In the genomic region with DNA sequence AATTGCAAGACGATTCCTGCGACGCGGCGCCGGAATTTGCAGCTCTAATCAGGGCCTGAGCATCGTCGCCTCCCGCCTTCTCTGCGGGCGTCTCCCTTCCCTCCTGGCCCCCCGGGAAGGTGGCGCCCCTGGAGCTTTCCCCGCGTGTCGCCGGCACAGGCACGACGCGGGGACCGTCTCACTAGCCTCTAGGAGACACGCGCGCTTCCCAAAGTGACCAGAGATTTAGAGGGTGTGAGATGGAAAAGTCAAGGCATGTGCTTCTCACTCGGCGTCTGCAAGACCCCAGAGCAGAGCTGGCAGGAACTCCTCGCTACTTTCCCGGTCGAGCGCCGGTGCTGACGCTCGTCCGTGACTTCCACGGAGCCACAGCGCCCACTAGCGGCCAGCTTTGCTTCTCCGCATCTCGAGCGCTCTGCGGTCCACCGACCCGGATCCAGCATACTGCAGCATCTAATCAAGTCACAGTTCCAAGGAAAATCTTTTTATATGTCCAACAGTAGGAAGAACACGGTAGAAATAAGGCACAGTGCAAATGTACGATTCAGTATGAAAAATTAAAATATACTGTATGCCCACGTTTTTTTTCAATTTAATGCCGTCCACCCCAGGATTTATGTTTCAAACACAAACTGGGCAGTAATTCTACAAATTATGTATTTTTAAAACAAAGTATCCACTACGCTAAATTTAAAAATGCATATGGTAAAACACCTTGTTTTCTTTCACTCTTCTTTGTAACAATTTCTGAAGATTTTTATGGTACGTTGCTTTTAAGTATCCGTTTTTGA, we compare ENCODE assay signal across 8 cellular contexts. TPM values are rescaled to one million over a fixed set of nuclear protein-coding genes. Genes with fewer than 3 reads are reported as not detected.
DNase-seq lines count a peak whose midpoint lies in the region; ATAC-seq and TF ChIP-seq lines count a peak whose summit lies in the region.

No MANE protein-coding gene starts in this region.

- no peaks in the 10 kb centered on the region for H3K4me1 Mint-ChIP-seq in Calu3 (ENCODE audit: low read depth, unreplicated experiment)
- H3K4me1 Mint-ChIP-seq in activated T-cell treated with anti-CD3 and anti-CD28 coated beads, Interleukin-2, amount 50 U/mL, for 72 hours (ENCODE audit: low read depth) = peaks cover 22% of the 10 kb centered on the region
- peaks cover 15 to 29% (median 20%) of the 10 kb centered on the region in 3 donors for H3K4me1 Mint-ChIP-seq in naive B cell
- H3K4me1 Mint-ChIP-seq in stimulated activated effector memory CD8-positive, alpha-beta T cell treated with anti-CD3 and anti-CD28 coated beads, Interleukin-12 subunit alpha, Interleukin-12 subunit beta, amount 100 ng/mL, for 72 hours = peaks cover 12% of the 10 kb centered on the region

- H3K27me3 ChIP-seq in HUES64 (ENCODE audit: insufficient read depth, low read length) = peaks cover 13% of the 10 kb centered on the region
- no peaks in the 10 kb centered on the region for H3K27me3 ChIP-seq in esophagus squamous epithelium

- no peak for TF ChIP-seq POLR2A in esophagus squamous epithelium (IDR thresholded peaks at IDR 0.05)

- no peaks in the 10 kb centered on the region for H3K27me3 Mint-ChIP-seq in Calu3 (ENCODE audit: unreplicated experiment)
- peaks cover 28% of the 10 kb centered on the region for H3K27me3 Mint-ChIP-seq in activated T-cell treated with anti-CD3 and anti-CD28 coated beads, Interleukin-2, amount 50 U/mL, for 72 hours (ENCODE audit: low read depth)
- peaks cover 23 to 31% (median 24%) of the 10 kb centered on the region in 3 donors for H3K27me3 Mint-ChIP-seq in naive B cell

- H3K4me3 ChIP-seq in HUES64 (ENCODE audit: low read length) = peak overlapping the region; percentile 72
- peak overlapping the region; percentile 77 to 93 (median 84) for H3K4me3 ChIP-seq in esophagus squamous epithelium

- H3K4me1 ChIP-seq in HUES64 (ENCODE audit: insufficient read depth, low read length) (peaks cover 16% of the 10 kb centered on the region), esophagus squamous epithelium (peaks cover 6 to 47% (median 10%) of the 10 kb centered on the region in 3 donors)

- H3K27ac ChIP-seq in HUES64 (ENCODE audit: low read depth, low read length) = no peak overlapping the region; the same call in 1 of the 2 replicates
- peak overlapping the region; percentile 65 to 92 (median 85) for H3K27ac ChIP-seq in esophagus squamous epithelium

- peak; percentile 29 for ATAC-seq in GM21381 (IDR thresholded peaks at IDR 0.05; ENCODE audit: unreplicated experiment)
- peak; percentile 31 to 46 for ATAC-seq in activated T-cell treated with anti-CD3 and anti-CD28 coated beads, Interleukin-2, amount 50 U/mL, for 72 hours (replicated peaks in 1 of 2)
- peak; percentile 48 to 55 for ATAC-seq in naive B cell (ENCODE audit: low read depth in 2 of 2)
- peak; percentile 57 for ATAC-seq in stimulated activated effector memory CD8-positive, alpha-beta T cell treated with anti-CD3 and anti-CD28 coated beads, Interleukin-12 subunit alpha, Interleukin-12 subunit beta, amount 100 ng/mL, for 72 hours

- H3K27ac Mint-ChIP-seq in Calu3 (ENCODE audit: unreplicated experiment) (peak overlapping the region; percentile 73), naive B cell (peak overlapping the region; percentile 69 to 95 (median 84))
- peak overlapping the region; percentile 80 for H3K27ac Mint-ChIP-seq in activated T-cell treated with anti-CD3 and anti-CD28 coated beads, Interleukin-2, amount 50 U/mL, for 72 hours
- peak overlapping the region; percentile 82 for H3K27ac Mint-ChIP-seq in stimulated activated effector memory CD8-positive, alpha-beta T cell treated with anti-CD3 and anti-CD28 coated beads, Interleukin-12 subunit alpha, Interleukin-12 subunit beta, amount 100 ng/mL, for 72 hours

- H3K36me3 Mint-ChIP-seq in Calu3 (ENCODE audit: insufficient read depth, unreplicated experiment) (peaks cover 33% of the 10 kb centered on the region), naive B cell (peaks cover 0 to 5% of the 10 kb centered on the region in 2 donors)
- peaks cover 0 to 4% of the 10 kb centered on the region in 2 donors for H3K36me3 Mint-ChIP-seq in activated T-cell treated with anti-CD3 and anti-CD28 coated beads, Interleukin-2, amount 50 U/mL, for 72 hours (ENCODE audit: insufficient read depth in 2 of 2)
- H3K36me3 Mint-ChIP-seq in stimulated activated effector memory CD8-positive, alpha-beta T cell treated with anti-CD3 and anti-CD28 coated beads, Interleukin-12 subunit alpha, Interleukin-12 subunit beta, amount 100 ng/mL, for 72 hours = peaks cover 5% of the 10 kb centered on the region

- 8% methylated on average over 48 of the region's 50 CpGs for WGBS in HUES64
- WGBS in esophagus squamous epithelium, 2 donors = 6 to 8% methylated on average over 24 to 33 of the region's 50 CpGs

- CTCF ChIA-PET in Calu3 (lab: Charles Lee) = interaction anchor here (0.9 kb wide), 1 partner anchor 452 kb away, joined by 4 read pairs; no protein-coding TSS in a partner anchor

- H3K9ac ChIP-seq in HUES64 (ENCODE audit: low read depth, low read length) = 0 out of 2 replicates have a peak overlapping the region, but pooled peaks have one; percentile 33

- H3K9me3 ChIP-seq in HUES64 (ENCODE audit: insufficient read depth, low read depth, low read length) (no peaks in the 10 kb centered on the region), esophagus squamous epithelium (no peaks in the 10 kb centered on the region)

- H3K4me3 Mint-ChIP-seq in Calu3 (ENCODE audit: low read depth, unreplicated experiment) = peak overlapping the region; percentile 79
- peak overlapping the region; percentile 94 to 99 for H3K4me3 Mint-ChIP-seq in activated T-cell treated with anti-CD3 and anti-CD28 coated beads, Interleukin-2, amount 50 U/mL, for 72 hours
- H3K4me3 Mint-ChIP-seq in naive B cell = peak overlapping the region; percentile 91 to 98 (median 95)
- H3K4me3 Mint-ChIP-seq in stimulated activated effector memory CD8-positive, alpha-beta T cell treated with anti-CD3 and anti-CD28 coated beads, Interleukin-12 subunit alpha, Interleukin-12 subunit beta, amount 100 ng/mL, for 72 hours = peak overlapping the region; percentile 90

- H3K9me3 Mint-ChIP-seq in Calu3 (ENCODE audit: low read depth, unreplicated experiment) = no peaks in the 10 kb centered on the region
- H3K9me3 Mint-ChIP-seq in activated T-cell treated with anti-CD3 and anti-CD28 coated beads, Interleukin-2, amount 50 U/mL, for 72 hours = no peaks in the 10 kb centered on the region
- H3K9me3 Mint-ChIP-seq in naive B cell = no peaks in the 10 kb centered on the region
- no peaks in the 10 kb centered on the region for H3K9me3 Mint-ChIP-seq in stimulated activated effector memory CD8-positive, alpha-beta T cell treated with anti-CD3 and anti-CD28 coated beads, Interleukin-12 subunit alpha, Interleukin-12 subunit beta, amount 100 ng/mL, for 72 hours

- TF ChIP-seq CTCF in Calu3 (IDR thresholded peaks at IDR 0.05; ENCODE audit: unreplicated experiment) = peak; percentile 31
- TF ChIP-seq CTCF in esophagus squamous epithelium (IDR thresholded peaks at IDR 0.05) = peak; percentile 89 to 97 (median 93)

- no TSS peak for BruUV-seq in Calu3 (replicated peaks; lab: Mats Ljungman, UMichigan)

- DNase-seq in Calu3 = peak; percentile 67
- DNase-seq in activated T-cell treated with anti-CD3 and anti-CD28 coated beads, Interleukin-2, amount 50 U/mL, for 72 hours = peak; percentile 86 to 89
- peak; percentile 28 for DNase-seq in esophagus squamous epithelium (lab: John Stamatoyannopoulos, UW)
- peak; percentile 78 for DNase-seq in naive B cell
- DNase-seq in stimulated activated effector memory CD8-positive, alpha-beta T cell treated with anti-CD3 and anti-CD28 coated beads, Interleukin-12 subunit alpha, Interleukin-12 subunit beta, amount 100 ng/mL, for 72 hours (ENCODE audit: low spot score in 2 of 2) = peak; percentile 88 to 91

- intact Hi-C loops in Calu3 (cut with micrococcal nuclease; ENCODE audit: unreplicated experiment) = loop anchor here (10.0 kb wide), 1 partner anchor 1962 kb away; no protein-coding TSS in a partner anchor
- intact Hi-C loops in esophagus squamous epithelium (cut with DNase I) = loop anchor here (10.0 kb wide), 2 partner anchors 442 to 1962 kb away; no protein-coding TSS in a partner anchor

- H3K36me3 ChIP-seq in HUES64 (ENCODE audit: insufficient read depth, low read length) = peaks cover 11% of the 10 kb centered on the region
- H3K36me3 ChIP-seq in esophagus squamous epithelium = peaks cover 0 to 11% (median 0%) of the 10 kb centered on the region in 3 donors

TF ChIP-seq in PFSK-1, 5 proteins besides CTCF, POLR2A, EP300 and RAD21:
- TF ChIP-seq POLR2AphosphoS5 (IDR thresholded peaks at IDR 0.05; ENCODE audit: low read depth, low read length) = peak; percentile 30; the same call in 1 of the 2 replicates
- no peak for TF ChIP-seq SIN3A (IDR thresholded peaks at IDR 0.05; ENCODE audit: borderline replicate concordance, insufficient read depth, low read length)
- peak; percentile 76 for TF ChIP-seq FOXP2 (optimal IDR thresholded peaks at IDR 0.05; ENCODE audit: borderline replicate concordance, extremely low read depth, extremely low read length, insufficient read depth)
TF ChIP-seq in PFSK-1: peak in this region for 2.

RNA-seq across cellular contexts. Expression of a gene that starts 1.0 kb away (rescaled TPM):
- total RNA-seq in Calu3 (2022) (14.3 and 16.9 TPM in 2 replicates), esophagus squamous epithelium (10 to 100 TPM; 14.9 to 29.1 (median 15.8) TPM)
- 30.9 TPM for polyA plus RNA-seq in HUES64 (2013, experiment 1 of 2)
- 47.2 TPM for polyA plus RNA-seq in HUES64 (2013, experiment 2 of 2)
- polyA plus RNA-seq in PFSK-1 (2012; ENCODE audit: insufficient read length, low read depth) = 5.9 TPM
- total RNA-seq in activated T-cell treated with anti-CD3 and anti-CD28 coated beads, Interleukin-2, amount 50 U/mL, for 72 hours = under 1 TPM; 0.23 to 0.24 TPM
- polyA plus RNA-seq in naive B cell (ENCODE audit: low read depth in 6 of 6) = under 1 TPM in 3 of 6 donors, not detected in 3; 0.12 to 0.33 (median 0.28) TPM

RNA-seq across cellular contexts. Expression of a gene that starts 31.5 kb away (rescaled TPM):
- total RNA-seq in Calu3 (2022) (28.8 and 34.0 TPM in 2 replicates), esophagus squamous epithelium (100 to 1,000 TPM in 1 of 4 donors, 10 to 100 TPM in 3; 29.1 to 111 (median 47.3) TPM)
- 85.4 TPM for polyA plus RNA-seq in HUES64 (2013, experiment 1 of 2)
- polyA plus RNA-seq in HUES64 (2013, experiment 2 of 2) = 109 TPM
- 33.7 TPM for polyA plus RNA-seq in PFSK-1 (2012; ENCODE audit: insufficient read length, low read depth)
- total RNA-seq in activated T-cell treated with anti-CD3 and anti-CD28 coated beads, Interleukin-2, amount 50 U/mL, for 72 hours = 10 to 100 TPM; 97.2 to 98.9 TPM
- polyA plus RNA-seq in naive B cell (ENCODE audit: low read depth in 6 of 6) = 10 to 100 TPM; 30.3 to 63.7 (median 43.3) TPM

Comparison
In these comparisons a context has a peak if more than half of its experiments do, and no peak if none do; other contexts are left out.
1. DNase-seq: peak in every context shown above with its lines; median percentile 90 in stimulated activated effector memory CD8-positive, alpha-beta T cell treated with anti-CD3 and anti-CD28 coated beads, Interleukin-12 subunit alpha, Interleukin-12 subunit beta, amount 100 ng/mL, for 72 hours; 88 in activated T-cell treated with anti-CD3 and anti-CD28 coated beads, Interleukin-2, amount 50 U/mL, for 72 hours; 78 in naive B cell; 67 in Calu3; 28 in esophagus squamous epithelium.
2. RNA of a gene that starts 1.0 kb away (total RNA-seq): 14.3 to 16.9 TPM in Calu3 and 14.9 to 29.1 TPM in esophagus squamous epithelium; 0.23 to 0.24 TPM in activated T-cell treated with anti-CD3 and anti-CD28 coated beads, Interleukin-2, amount 50 U/mL, for 72 hours; every median in the first group is over 10 times any median in the second.
3. Peak in every context shown above with its lines, with median percentiles within 50 percentile points of each other: H3K27ac Mint-ChIP-seq, H3K4me3 Mint-ChIP-seq and ATAC-seq.